Comparison of ENCODE assay signal across 16 cellular contexts in genomic region chr21:37855568-37856391, GRCh38.
A peak's percentile ranks its signal among the peaks of the same experiment; 100 is the strongest.
DNase-seq lines count a peak whose midpoint lies in the region; ATAC-seq lines count a peak whose summit lies in the region.
"Had no signal": no experiment of that assay in that cellular context is flagged by ENCODE, and none has a peak within 500 bp of the region (broad histone marks: within the 10 kb centered on the region; RNA-seq: fewer than 3 reads in every experiment).

No MANE protein-coding gene starts in this region.

- H3K27ac ChIP-seq in SJSA1, result peak overlapping the region; percentile 92
- H3K27ac ChIP-seq: parathyroid adenoma had no signal

- peaks cover 11% of the 10 kb centered on the region for H3K27me3 Mint-ChIP-seq in activated T-cell treated with anti-CD3 and anti-CD28 coated beads, Interleukin-2, amount 50 U/mL, for 72 hours (ENCODE audit: low read depth)
- H3K27me3 Mint-ChIP-seq: activated naive CD8-positive, alpha-beta T cell treated with anti-CD3 and anti-CD28 coated beads, Interleukin-2, amount 10 ng/mL, durations not matched to agents 7 days and 5 days had no signal

- peaks cover 31% of the 10 kb centered on the region for H3K4me1 ChIP-seq in SJSA1 (replicated peaks)
- H3K4me1 ChIP-seq: parathyroid adenoma had no signal

- no peak for ATAC-seq in HG02759 (IDR thresholded peaks at IDR 0.05; ENCODE audit: unreplicated experiment)
- no peak for ATAC-seq in activated T-cell treated with anti-CD3 and anti-CD28 coated beads, Interleukin-2, amount 50 U/mL, for 72 hours (replicated peaks in 1 of 2)
- no peak for ATAC-seq in GM18858 (IDR thresholded peaks at IDR 0.05; ENCODE audit: unreplicated experiment)
- ATAC-seq: Panc1; stimulated activated naive CD8-positive, alpha-beta T cell treated with anti-CD3 and anti-CD28 coated beads, Interleukin-15, amount 100 ng/mL, for 72 hours had no signal

- H3K9me3 Mint-ChIP-seq in activated T-cell treated with anti-CD3 and anti-CD28 coated beads, Interleukin-2, amount 50 U/mL, for 72 hours, result peaks cover 0 to 7% of the 10 kb centered on the region in 2 donors
- H3K9me3 Mint-ChIP-seq: activated naive CD8-positive, alpha-beta T cell treated with anti-CD3 and anti-CD28 coated beads, Interleukin-2, amount 10 ng/mL, durations not matched to agents 7 days and 5 days had no signal

- H3K36me3 ChIP-seq in SJSA1, result no peaks in the 10 kb centered on the region

- peaks cover 0 to 7% of the 10 kb centered on the region in 2 donors for H3K36me3 Mint-ChIP-seq in activated T-cell treated with anti-CD3 and anti-CD28 coated beads, Interleukin-2, amount 50 U/mL, for 72 hours (ENCODE audit: insufficient read depth in 2 of 2)
- H3K36me3 Mint-ChIP-seq: activated naive CD8-positive, alpha-beta T cell treated with anti-CD3 and anti-CD28 coated beads, Interleukin-2, amount 10 ng/mL, durations not matched to agents 7 days and 5 days had no signal

- H3K27me3 ChIP-seq in SJSA1 (replicated peaks), result no peaks in the 10 kb centered on the region

- peak; percentile 68 for DNase-seq in GM03348 (ENCODE audit: low spot score)
- peak; percentile 75 to 88 for DNase-seq in SJSA1 (ENCODE audit: low read depth in 1 of 2, low spot score in 2 of 2)
- DNase-seq in fibroblast of gingiva (ENCODE audit: low read depth), result peak; percentile 64
- DNase-seq in retina, result peak; percentile 45
- no peak for DNase-seq in activated CD8-positive, alpha-beta memory T cell treated with anti-CD3 and anti-CD28 coated beads, Interleukin-2, amount 50 U/mL, for 48 hours
- no peak for DNase-seq in activated T-cell treated with anti-CD3 and anti-CD28 coated beads, Interleukin-2, amount 50 U/mL, for 72 hours
- DNase-seq: activated CD8-positive, alpha-beta memory T cell treated with anti-CD3 and anti-CD28 coated beads for 24 hours; activated naive CD8-positive, alpha-beta T cell treated with anti-CD3 and anti-CD28 coated beads, Interleukin-2, amount 10 ng/mL, durations not matched to agents 7 days and 5 days; CD4-positive, alpha-beta T cell; NCI-H2227 treated with DMSO at 0.1 percent for 48 hours; stimulated activated CD4-positive, alpha-beta T cell treated with anti-CD3 and anti-CD28 coated beads, Interleukin-4, amount 100 ng/mL, for 24 hours; stimulated activated naive CD8-positive, alpha-beta T cell treated with anti-CD3 and anti-CD28 coated beads, Interleukin-15, amount 100 ng/mL, for 72 hours had no signal

- H3K4me1 Mint-ChIP-seq in activated T-cell treated with anti-CD3 and anti-CD28 coated beads, Interleukin-2, amount 50 U/mL, for 72 hours (ENCODE audit: low read depth), result no peaks in the 10 kb centered on the region
- H3K4me1 Mint-ChIP-seq: activated naive CD8-positive, alpha-beta T cell treated with anti-CD3 and anti-CD28 coated beads, Interleukin-2, amount 10 ng/mL, durations not matched to agents 7 days and 5 days; stimulated activated naive CD8-positive, alpha-beta T cell treated with anti-CD3 and anti-CD28 coated beads, Interleukin-15, amount 100 ng/mL, for 72 hours had no signal

- no peak overlapping the region for H3K4me3 Mint-ChIP-seq in activated T-cell treated with anti-CD3 and anti-CD28 coated beads, Interleukin-2, amount 50 U/mL, for 72 hours
- H3K4me3 Mint-ChIP-seq: activated naive CD8-positive, alpha-beta T cell treated with anti-CD3 and anti-CD28 coated beads, Interleukin-2, amount 10 ng/mL, durations not matched to agents 7 days and 5 days; CD4-positive, alpha-beta T cell; stimulated activated naive CD8-positive, alpha-beta T cell treated with anti-CD3 and anti-CD28 coated beads, Interleukin-15, amount 100 ng/mL, for 72 hours had no signal

- no peaks in the 10 kb centered on the region for H3K9me3 ChIP-seq in SJSA1 (replicated peaks)

- no peak overlapping the region for H3K27ac Mint-ChIP-seq in activated T-cell treated with anti-CD3 and anti-CD28 coated beads, Interleukin-2, amount 50 U/mL, for 72 hours
- H3K27ac Mint-ChIP-seq: activated naive CD8-positive, alpha-beta T cell treated with anti-CD3 and anti-CD28 coated beads, Interleukin-2, amount 10 ng/mL, durations not matched to agents 7 days and 5 days; CD4-positive, alpha-beta T cell; stimulated activated naive CD8-positive, alpha-beta T cell treated with anti-CD3 and anti-CD28 coated beads, Interleukin-15, amount 100 ng/mL, for 72 hours had no signal

- H3K4me3 ChIP-seq in SJSA1, result no peak overlapping the region

Comparison
In these comparisons a context has a peak if more than half of its experiments do, and no peak if none do; other contexts are left out.
1. DNase-seq: peak in GM03348 (single experiment), SJSA1 (2 of 2), fibroblast of gingiva (single experiment) and retina (single experiment); none in activated CD8-positive, alpha-beta memory T cell treated with anti-CD3 and anti-CD28 coated beads, Interleukin-2, amount 50 U/mL, for 48 hours (single experiment) and activated T-cell treated with anti-CD3 and anti-CD28 coated beads, Interleukin-2, amount 50 U/mL, for 72 hours (0 of 2).